In the genomic region with DNA sequence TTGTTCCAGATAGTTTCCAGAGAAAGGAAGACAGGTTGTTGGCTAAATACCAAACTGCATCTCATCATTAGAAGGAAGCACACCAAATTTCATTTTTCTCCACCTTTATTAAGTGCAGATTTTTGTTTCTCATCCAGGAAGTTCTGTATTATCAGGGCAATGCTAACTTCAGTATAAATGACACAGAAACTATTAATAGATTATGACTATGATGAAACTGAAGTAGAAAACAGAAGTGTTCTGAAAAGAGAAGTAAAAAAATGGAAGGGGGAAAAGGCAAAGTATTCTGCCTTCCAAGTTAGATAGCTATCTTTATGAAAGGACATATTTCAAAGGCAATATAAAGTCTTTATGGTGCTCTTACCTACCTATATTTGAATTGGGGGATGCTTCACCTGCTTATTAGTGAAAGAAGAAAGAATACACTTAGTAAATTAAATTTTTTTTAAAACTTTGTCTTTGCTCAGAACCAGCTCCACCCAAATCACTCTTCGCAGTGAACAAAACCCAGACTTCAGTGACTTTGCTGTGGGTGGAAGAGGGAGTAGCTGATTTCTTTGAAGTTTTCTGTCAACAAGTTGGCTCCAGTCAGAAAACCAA, we compare ENCODE assay signal across 7 cellular contexts.
DNase-seq lines count a peak whose midpoint lies in the region; ATAC-seq lines count a peak whose summit lies in the region.

No MANE protein-coding gene starts in this region.

- DNase-seq in SIG-M5 (lab: John Stamatoyannopoulos, UW) (peak; percentile 42), myocyte (ENCODE audit: low read depth) (peak; percentile 23), DMS79 treated with DMSO at 0.1 percent for 48 hours (lab: John Stamatoyannopoulos, UW) (no peak), NCI-H345 (lab: John Stamatoyannopoulos, UW) (no peak), NCI-H446 treated with DMSO at 0.1 percent for 48 hours (lab: John Stamatoyannopoulos, UW) (no peak)

- ATAC-seq in GM19043 (IDR thresholded peaks at IDR 0.05; ENCODE audit: low read depth, unreplicated experiment): peak; percentile 67
- peak; percentile 87 for ATAC-seq in HG02938 (IDR thresholded peaks at IDR 0.05; ENCODE audit: unreplicated experiment)

Comparison
In these comparisons a context has a peak if more than half of its experiments do, and no peak if none do; other contexts are left out.
1. DNase-seq: peak in SIG-M5 (single experiment) and myocyte (single experiment); none in DMS79 treated with DMSO at 0.1 percent for 48 hours (single experiment), NCI-H345 (single experiment) and NCI-H446 treated with DMSO at 0.1 percent for 48 hours (single experiment).